12 cellular contexts compared by ENCODE assay signal in genomic region chr1:165644064-165644735, GRCh38.
"Had no signal": no experiment of that assay in that cellular context is flagged by ENCODE, and none has a peak within 500 bp of the region (broad histone marks: within the 10 kb centered on the region; RNA-seq: fewer than 3 reads in every experiment).

No MANE protein-coding gene starts in this region.

- H3K27me3 ChIP-seq: gastroesophageal sphincter, right lobe of liver, upper lobe of right lung had no signal

- H3K36me3 ChIP-seq: prostate gland, right lobe of liver had no signal

- H3K4me3 ChIP-seq: gastroesophageal sphincter, left ventricle myocardium inferior, prostate gland, right lobe of liver, upper lobe of right lung had no signal

- H3K9me3 ChIP-seq: gastroesophageal sphincter, left ventricle myocardium inferior, prostate gland, right lobe of liver, upper lobe of right lung had no signal

- H3K27ac ChIP-seq: gastroesophageal sphincter, left ventricle myocardium inferior, prostate gland, upper lobe of right lung had no signal

- DNase-seq: activated CD4-positive, alpha-beta T cell treated with anti-CD3 and anti-CD28 coated beads, Interleukin-2, amount 50 U/mL, for 48 hours; activated naive CD4-positive, alpha-beta T cell treated with Interleukin-2 at 50 U/mL for 16 hours; activated naive CD8-positive, alpha-beta T cell treated with anti-CD3 and anti-CD28 coated beads, Interleukin-2, amount 50 U/mL, for 24 hours; islet precursor cell; left ventricle myocardium inferior; mesenchymal stem cell; occipital lobe; right lobe of liver; stimulated activated naive CD8-positive, alpha-beta T cell treated with anti-CD3 and anti-CD28 coated beads, Interleukin-15, Interleukin-2, amounts not matched to agents 100 U/mL and 50 U/mL, for 24 hours; upper lobe of right lung had no signal
